Comparison of ENCODE assay signal across 1 cellular context in the genomic region with DNA sequence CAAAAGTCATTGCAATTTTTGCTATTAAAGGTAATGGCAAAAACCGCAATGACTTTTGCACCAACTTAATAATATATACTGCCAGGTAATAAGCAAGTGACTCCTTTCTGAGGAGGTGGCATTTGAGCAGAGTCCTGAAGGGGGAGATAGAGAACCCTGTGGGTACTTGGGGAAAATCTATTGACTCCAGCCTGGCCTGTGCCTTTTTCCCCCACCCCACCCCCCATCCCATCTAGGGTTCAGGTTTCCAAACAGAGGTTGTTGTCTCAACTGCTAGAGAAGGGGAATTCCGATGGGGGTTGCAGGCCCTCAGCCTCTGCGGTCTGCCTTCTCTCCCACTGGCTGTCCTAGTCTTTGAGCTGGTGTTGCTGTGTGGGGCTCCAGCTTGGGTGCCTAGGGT.
A peak's percentile ranks its signal among the peaks of the same experiment; 100 is the strongest.
TF ChIP-seq lines count a peak whose summit lies in the region.

No MANE protein-coding gene starts in this region.

TF ChIP-seq in IMR-90, 13 proteins besides CTCF, POLR2A, EP300 and RAD21 (continued from another document):
- TF ChIP-seq, protein P1, sequence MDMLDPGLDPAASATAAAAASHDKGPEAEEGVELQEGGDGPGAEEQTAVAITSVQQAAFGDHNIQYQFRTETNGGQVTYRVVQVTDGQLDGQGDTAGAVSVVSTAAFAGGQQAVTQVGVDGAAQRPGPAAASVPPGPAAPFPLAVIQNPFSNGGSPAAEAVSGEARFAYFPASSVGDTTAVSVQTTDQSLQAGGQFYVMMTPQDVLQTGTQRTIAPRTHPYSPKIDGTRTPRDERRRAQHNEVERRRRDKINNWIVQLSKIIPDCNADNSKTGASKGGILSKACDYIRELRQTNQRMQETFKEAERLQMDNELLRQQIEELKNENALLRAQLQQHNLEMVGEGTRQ (IDR thresholded peaks at IDR 0.05; ENCODE audit: low read depth, low read length): no peak
- TF ChIP-seq SMC3 (IDR thresholded peaks at IDR 0.05; ENCODE audit: low read depth, low read length) (peak; percentile 44; the same call in 1 of the 2 replicates), BHLHE40 (IDR thresholded peaks at IDR 0.05; ENCODE audit: low read depth, low read length) (peak; percentile 23; the same call in 1 of the 2 replicates), CHD1 (IDR thresholded peaks at IDR 0.05; ENCODE audit: low read depth, low read length) (0 out of 2 replicates have a peak, but pooled peaks have one; percentile 46)
- TF ChIP-seq, protein P2, sequence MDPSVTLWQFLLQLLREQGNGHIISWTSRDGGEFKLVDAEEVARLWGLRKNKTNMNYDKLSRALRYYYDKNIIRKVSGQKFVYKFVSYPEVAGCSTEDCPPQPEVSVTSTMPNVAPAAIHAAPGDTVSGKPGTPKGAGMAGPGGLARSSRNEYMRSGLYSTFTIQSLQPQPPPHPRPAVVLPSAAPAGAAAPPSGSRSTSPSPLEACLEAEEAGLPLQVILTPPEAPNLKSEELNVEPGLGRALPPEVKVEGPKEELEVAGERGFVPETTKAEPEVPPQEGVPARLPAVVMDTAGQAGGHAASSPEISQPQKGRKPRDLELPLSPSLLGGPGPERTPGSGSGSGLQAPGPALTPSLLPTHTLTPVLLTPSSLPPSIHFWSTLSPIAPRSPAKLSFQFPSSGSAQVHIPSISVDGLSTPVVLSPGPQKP (IDR thresholded peaks at IDR 0.05; ENCODE audit: borderline replicate concordance, low read depth, low read length): no peak
TF ChIP-seq in IMR-90: peak in this region for 4.
